In genomic region chr11:71252434-71252781, GRCh38 we compare ENCODE assay signal across 8 cellular contexts.
DNase-seq lines count a peak whose midpoint lies in the region; ATAC-seq and TF ChIP-seq lines count a peak whose summit lies in the region.

Gene SHANK2 (minus strand): TSS chr11:71252577. CDS start chr11:71147326, 105,251 bp downstream.

- H3K27me3 ChIP-seq in SU-DHL-6 (ENCODE audit: low read length) (no peaks in the 10 kb centered on the region), iPS DF 6.9 (ENCODE audit: control insufficient read depth, insufficient read depth, low read length) (no peaks in the 10 kb centered on the region), rectal smooth muscle tissue (ENCODE audit: control insufficient read depth, insufficient read depth, low read length) (peaks cover 4% of the 10 kb centered on the region)

- 0 out of 2 replicates have a peak, but pooled peaks cover 6% of the 10 kb centered on the region for H3F3A ChIP-seq in SU-DHL-6 (ENCODE audit: insufficient read depth)

- ATAC-seq in HG02571 (IDR thresholded peaks at IDR 0.05; ENCODE audit: unreplicated experiment) (no peak), GM18520 (IDR thresholded peaks at IDR 0.05; ENCODE audit: unreplicated experiment) (no peak)

- TF ChIP-seq CTCF in SU-DHL-6 (IDR thresholded peaks at IDR 0.05; ENCODE audit: insufficient read depth, low read length, poor library complexity, severe bottlenecking), result no peak

- peak; percentile 14 for TF ChIP-seq POLR2A in GM10847 (IDR thresholded peaks at IDR 0.05; ENCODE audit: extremely low read depth, insufficient read length)

- DNase-seq in iPS DF 6.9 (ENCODE audit: low read depth, low spot score) (no peak), HUDEP-2 (lab: John Stamatoyannopoulos, UW; ENCODE audit: unreplicated experiment in 76 of 76) (no peak)
- DNase-seq in activated CD4-positive, alpha-beta T cell treated with anti-CD3 and anti-CD28 coated beads for 48 hours, result no peak

- no peaks in the 10 kb centered on the region for H3K36me3 ChIP-seq in SU-DHL-6 (ENCODE audit: low read length)
- no peaks in the 10 kb centered on the region for H3K36me3 ChIP-seq in iPS DF 6.9 (ENCODE audit: control insufficient read depth, insufficient read depth, low read length)
- H3K36me3 ChIP-seq in rectal smooth muscle tissue (ENCODE audit: control insufficient read depth, insufficient read depth, low read length), result no peaks in the 10 kb centered on the region

- H3K4me3 ChIP-seq in SU-DHL-6 (ENCODE audit: insufficient read depth, low read length, poor library complexity, severe bottlenecking) (peak within 1 kb of the TSS; percentile 52), iPS DF 6.9 (ENCODE audit: low read length) (peak within 1 kb of the TSS; percentile 71), rectal smooth muscle tissue (ENCODE audit: low read length) (peak within 1 kb of the TSS; percentile 61)

- H2AFZ ChIP-seq in SU-DHL-6 (ENCODE audit: low read depth, low read length, severe bottlenecking), result peak within 1 kb of the TSS; percentile 51

- H3K9ac ChIP-seq in SU-DHL-6 (ENCODE audit: low read length), result peak within 1 kb of the TSS; percentile 53
- H3K9ac ChIP-seq in rectal smooth muscle tissue (ENCODE audit: low read length), result no peak within 1 kb of the TSS

- no peaks in the 10 kb centered on the region for H3K9me3 ChIP-seq in SU-DHL-6 (ENCODE audit: insufficient read depth, low read length)
- H3K9me3 ChIP-seq in iPS DF 6.9 (ENCODE audit: control insufficient read depth, insufficient read depth, low read length), result no peaks in the 10 kb centered on the region

- peak within 1 kb of the TSS; percentile 41 for H3K27ac ChIP-seq in SU-DHL-6 (ENCODE audit: low read depth, low read length)
- H3K27ac ChIP-seq in iPS DF 6.9 (ENCODE audit: low read length), result no peak within 1 kb of the TSS
- H3K27ac ChIP-seq in rectal smooth muscle tissue (ENCODE audit: low read depth, low read length), result no peak within 1 kb of the TSS

- H4K20me1 ChIP-seq in SU-DHL-6 (ENCODE audit: low read depth, low read length), result no peaks in the 10 kb centered on the region

- H3K9me2 ChIP-seq in SU-DHL-6 (replicated peaks; ENCODE audit: insufficient read depth, low read length), result no peaks in the 10 kb centered on the region

- H3K4me2 ChIP-seq in SU-DHL-6 (ENCODE audit: low read depth, low read length, poor library complexity, severe bottlenecking), result peak within 1 kb of the TSS; percentile 72

- WGBS in iPS DF 6.9 (ENCODE audit: insufficient coverage, insufficient read length), result no CpG with 5 or more reads among the region's 55 CpGs

- peaks cover 19% of the 10 kb centered on the region for H3K4me1 ChIP-seq in iPS DF 6.9 (ENCODE audit: control insufficient read depth, insufficient read depth, low read length)
- H3K4me1 ChIP-seq in rectal smooth muscle tissue (ENCODE audit: control insufficient read depth, insufficient read depth, low read length), result no peaks in the 10 kb centered on the region

- no peaks in the 10 kb centered on the region for H3K79me2 ChIP-seq in SU-DHL-6 (ENCODE audit: insufficient read depth, low read length)
